In genomic region chr1:26692211-26692792, GRCh38 we compare ENCODE assay signal across 2 cellular contexts.
TF ChIP-seq lines count a peak whose summit lies in the region.

No MANE protein-coding gene starts in this region.

TF ChIP-seq in GM23338, 12 proteins besides CTCF, POLR2A, EP300 and RAD21:
- TF ChIP-seq, protein P1, sequence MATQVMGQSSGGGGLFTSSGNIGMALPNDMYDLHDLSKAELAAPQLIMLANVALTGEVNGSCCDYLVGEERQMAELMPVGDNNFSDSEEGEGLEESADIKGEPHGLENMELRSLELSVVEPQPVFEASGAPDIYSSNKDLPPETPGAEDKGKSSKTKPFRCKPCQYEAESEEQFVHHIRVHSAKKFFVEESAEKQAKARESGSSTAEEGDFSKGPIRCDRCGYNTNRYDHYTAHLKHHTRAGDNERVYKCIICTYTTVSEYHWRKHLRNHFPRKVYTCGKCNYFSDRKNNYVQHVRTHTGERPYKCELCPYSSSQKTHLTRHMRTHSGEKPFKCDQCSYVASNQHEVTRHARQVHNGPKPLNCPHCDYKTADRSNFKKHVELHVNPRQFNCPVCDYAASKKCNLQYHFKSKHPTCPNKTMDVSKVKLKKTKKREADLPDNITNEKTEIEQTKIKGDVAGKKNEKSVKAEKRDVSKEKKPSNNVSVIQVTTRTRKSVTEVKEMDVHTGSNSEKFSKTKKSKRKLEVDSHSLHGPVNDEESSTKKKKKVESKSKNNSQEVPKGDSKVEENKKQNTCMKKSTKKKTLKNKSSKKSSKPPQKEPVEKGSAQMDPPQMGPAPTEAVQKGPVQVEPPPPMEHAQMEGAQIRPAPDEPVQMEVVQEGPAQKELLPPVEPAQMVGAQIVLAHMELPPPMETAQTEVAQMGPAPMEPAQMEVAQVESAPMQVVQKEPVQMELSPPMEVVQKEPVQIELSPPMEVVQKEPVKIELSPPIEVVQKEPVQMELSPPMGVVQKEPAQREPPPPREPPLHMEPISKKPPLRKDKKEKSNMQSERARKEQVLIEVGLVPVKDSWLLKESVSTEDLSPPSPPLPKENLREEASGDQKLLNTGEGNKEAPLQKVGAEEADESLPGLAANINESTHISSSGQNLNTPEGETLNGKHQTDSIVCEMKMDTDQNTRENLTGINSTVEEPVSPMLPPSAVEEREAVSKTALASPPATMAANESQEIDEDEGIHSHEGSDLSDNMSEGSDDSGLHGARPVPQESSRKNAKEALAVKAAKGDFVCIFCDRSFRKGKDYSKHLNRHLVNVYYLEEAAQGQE (IDR thresholded peaks at IDR 0.05; ENCODE audit: unreplicated experiment) = no peak
- TF ChIP-seq ETS1 (IDR thresholded peaks at IDR 0.05) (no peak), POLR2AphosphoS5 (IDR thresholded peaks at IDR 0.05; ENCODE audit: low read depth) (peak; percentile 52), CREB1 (CRISPR knock-in tag; IDR thresholded peaks at IDR 0.05; ENCODE audit: low read depth) (peak; percentile 41; the same call in 1 of the 2 replicates)

TF ChIP-seq in K562, 482 proteins besides CTCF, POLR2A, EP300 and RAD21 (continued from another document and continues in another):
- TF ChIP-seq RBM15 (IDR thresholded peaks at IDR 0.05; ENCODE audit: insufficient read depth, low read length) (no peak), SRSF1 (IDR thresholded peaks at IDR 0.05; ENCODE audit: low read depth, low read length) (no peak), GTF2E2 (tag; IDR thresholded peaks at IDR 0.05) (peak; percentile 54; the same call in 1 of the 2 replicates), TCF7L2 (IDR thresholded peaks at IDR 0.05; ENCODE audit: low read depth, low read length) (no peak), THRAP3 (IDR thresholded peaks at IDR 0.05; ENCODE audit: borderline replicate concordance) (no peak), CEBPB (tag; IDR thresholded peaks at IDR 0.05) (peak; percentile 57), TRIM24 (IDR thresholded peaks at IDR 0.05) (peak; percentile 40 to 62; a peak in 3 of 4 replicates), ZNF398 (CRISPR knock-in tag; IDR thresholded peaks at IDR 0.05) (no peak), HSF4 (CRISPR knock-in tag; IDR thresholded peaks at IDR 0.05; ENCODE audit: borderline replicate concordance) (no peak), NFE2 (IDR thresholded peaks at IDR 0.05; ENCODE audit: low read depth) (peak; percentile 15; the same call in 1 of the 2 replicates), COPS2 (conservative IDR thresholded peaks at IDR 0.05) (no peak), RBM17 (IDR thresholded peaks at IDR 0.05; ENCODE audit: borderline replicate concordance, low read depth, low read length) (no peak), STAG1 (CRISPR knock-in tag; IDR thresholded peaks at IDR 0.05; ENCODE audit: borderline replicate concordance) (no peak), ETV1 (tag; conservative IDR thresholded peaks at IDR 0.05; ENCODE audit: low read depth) (peak; percentile 75), PTTG1 (tag; IDR thresholded peaks at IDR 0.05; ENCODE audit: low read depth) (no peak), TCFL5 (CRISPR knock-in tag; conservative IDR thresholded peaks at IDR 0.05) (no peak), CGGBP1 (CRISPR knock-in tag; IDR thresholded peaks at IDR 0.05) (peak; percentile 72; the same call in 1 of the 2 replicates), TGIF2 (CRISPR knock-in tag; IDR thresholded peaks at IDR 0.05) (no peak), ETV5 (CRISPR knock-in tag; IDR thresholded peaks at IDR 0.05; ENCODE audit: low read depth) (no peak), BCL6 (CRISPR knock-in tag; IDR thresholded peaks at IDR 0.05) (no peak), JUND (IDR thresholded peaks at IDR 0.05; ENCODE audit: borderline replicate concordance, low read depth, low read length) (peak; percentile 67), JUND (tag; IDR thresholded peaks at IDR 0.05; ENCODE audit: borderline replicate concordance, low read depth, low read length) (peak; percentile 72; the same call in 2 of the 3 replicates), ASH1L (IDR thresholded peaks at IDR 0.05; ENCODE audit: borderline replicate concordance, low read depth, partially characterized antibody) (peak; percentile 38), BACH1 (tag; IDR thresholded peaks at IDR 0.05) (peak; percentile 68; the same call in 1 of the 2 replicates), CREB1 (IDR thresholded peaks at IDR 0.05) (peak; percentile 41), CREB1 (CRISPR knock-in tag; IDR thresholded peaks at IDR 0.05) (peak; percentile 59; the same call in 1 of the 2 replicates), HIVEP1 (CRISPR knock-in tag; IDR thresholded peaks at IDR 0.05) (no peak), POLR2AphosphoS2 (IDR thresholded peaks at IDR 0.05; ENCODE audit: low read length) (no peak), E2F5 (CRISPR knock-in tag; IDR thresholded peaks at IDR 0.05) (no peak), ZNF696 (CRISPR knock-in tag; conservative IDR thresholded peaks at IDR 0.05) (no peak), ZNF184 (CRISPR knock-in tag; IDR thresholded peaks at IDR 0.05) (no peak), EGR1 (conservative IDR thresholded peaks at IDR 0.05) (no peak; the same call in 1 of the 2 replicates), RBM22 (IDR thresholded peaks at IDR 0.05; ENCODE audit: low read depth, low read length, poor library complexity, severe bottlenecking) (no peak), ZNF444 (CRISPR knock-in tag; IDR thresholded peaks at IDR 0.05) (no peak), SIX5 (IDR thresholded peaks at IDR 0.05; ENCODE audit: borderline replicate concordance in 1 of 2, insufficient read depth in 1 of 2, low read depth in 1 of 2, low read length in 2 of 2) (no peak), CHD4 (IDR thresholded peaks at IDR 0.05; ENCODE audit: insufficient read depth, insufficient replicate concordance, low read depth, low read length, poor library complexity, severe bottlenecking) (no peak), KLF16 (IDR thresholded peaks at IDR 0.05) (0 out of 2 replicates have a peak, but pooled peaks have one; percentile 8), MAFK (IDR thresholded peaks at IDR 0.05; ENCODE audit: low read length) (no peak), USF2 (CRISPR knock-in tag; IDR thresholded peaks at IDR 0.05) (no peak), SMAD4 (CRISPR knock-in tag; conservative IDR thresholded peaks at IDR 0.05) (peak; percentile 82), PPARD (CRISPR knock-in tag; IDR thresholded peaks at IDR 0.05) (no peak), MEF2D (tag; conservative IDR thresholded peaks at IDR 0.05; ENCODE audit: low read depth) (no peak), PHB (CRISPR knock-in tag; IDR thresholded peaks at IDR 0.05) (no peak), PHF20 (IDR thresholded peaks at IDR 0.05; ENCODE audit: partially characterized antibody) (peak; percentile 44), RFX5 (IDR thresholded peaks at IDR 0.05; ENCODE audit: low read depth, low read length) (peak; percentile 76; the same call in 1 of the 2 replicates), DDX20 (tag; IDR thresholded peaks at IDR 0.05; ENCODE audit: low read depth) (no peak), DPF2 (IDR thresholded peaks at IDR 0.05) (peak; percentile 73), SPI1 (IDR thresholded peaks at IDR 0.05; ENCODE audit: borderline replicate concordance, low read depth, low read length) (no peak), SRSF9 (IDR thresholded peaks at IDR 0.05; ENCODE audit: borderline replicate concordance, low read depth, low read length) (no peak)
- TF ChIP-seq, protein P2, sequence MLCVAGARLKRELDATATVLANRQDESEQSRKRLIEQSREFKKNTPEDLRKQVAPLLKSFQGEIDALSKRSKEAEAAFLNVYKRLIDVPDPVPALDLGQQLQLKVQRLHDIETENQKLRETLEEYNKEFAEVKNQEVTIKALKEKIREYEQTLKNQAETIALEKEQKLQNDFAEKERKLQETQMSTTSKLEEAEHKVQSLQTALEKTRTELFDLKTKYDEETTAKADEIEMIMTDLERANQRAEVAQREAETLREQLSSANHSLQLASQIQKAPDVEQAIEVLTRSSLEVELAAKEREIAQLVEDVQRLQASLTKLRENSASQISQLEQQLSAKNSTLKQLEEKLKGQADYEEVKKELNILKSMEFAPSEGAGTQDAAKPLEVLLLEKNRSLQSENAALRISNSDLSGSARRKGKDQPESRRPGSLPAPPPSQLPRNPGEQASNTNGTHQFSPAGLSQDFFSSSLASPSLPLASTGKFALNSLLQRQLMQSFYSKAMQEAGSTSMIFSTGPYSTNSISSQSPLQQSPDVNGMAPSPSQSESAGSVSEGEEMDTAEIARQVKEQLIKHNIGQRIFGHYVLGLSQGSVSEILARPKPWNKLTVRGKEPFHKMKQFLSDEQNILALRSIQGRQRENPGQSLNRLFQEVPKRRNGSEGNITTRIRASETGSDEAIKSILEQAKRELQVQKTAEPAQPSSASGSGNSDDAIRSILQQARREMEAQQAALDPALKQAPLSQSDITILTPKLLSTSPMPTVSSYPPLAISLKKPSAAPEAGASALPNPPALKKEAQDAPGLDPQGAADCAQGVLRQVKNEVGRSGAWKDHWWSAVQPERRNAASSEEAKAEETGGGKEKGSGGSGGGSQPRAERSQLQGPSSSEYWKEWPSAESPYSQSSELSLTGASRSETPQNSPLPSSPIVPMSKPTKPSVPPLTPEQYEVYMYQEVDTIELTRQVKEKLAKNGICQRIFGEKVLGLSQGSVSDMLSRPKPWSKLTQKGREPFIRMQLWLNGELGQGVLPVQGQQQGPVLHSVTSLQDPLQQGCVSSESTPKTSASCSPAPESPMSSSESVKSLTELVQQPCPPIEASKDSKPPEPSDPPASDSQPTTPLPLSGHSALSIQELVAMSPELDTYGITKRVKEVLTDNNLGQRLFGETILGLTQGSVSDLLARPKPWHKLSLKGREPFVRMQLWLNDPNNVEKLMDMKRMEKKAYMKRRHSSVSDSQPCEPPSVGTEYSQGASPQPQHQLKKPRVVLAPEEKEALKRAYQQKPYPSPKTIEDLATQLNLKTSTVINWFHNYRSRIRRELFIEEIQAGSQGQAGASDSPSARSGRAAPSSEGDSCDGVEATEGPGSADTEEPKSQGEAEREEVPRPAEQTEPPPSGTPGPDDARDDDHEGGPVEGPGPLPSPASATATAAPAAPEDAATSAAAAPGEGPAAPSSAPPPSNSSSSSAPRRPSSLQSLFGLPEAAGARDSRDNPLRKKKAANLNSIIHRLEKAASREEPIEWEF (CRISPR knock-in tag; IDR thresholded peaks at IDR 0.05) = peak; percentile 24; the same call in 1 of the 2 replicates
- TF ChIP-seq, protein P3, sequence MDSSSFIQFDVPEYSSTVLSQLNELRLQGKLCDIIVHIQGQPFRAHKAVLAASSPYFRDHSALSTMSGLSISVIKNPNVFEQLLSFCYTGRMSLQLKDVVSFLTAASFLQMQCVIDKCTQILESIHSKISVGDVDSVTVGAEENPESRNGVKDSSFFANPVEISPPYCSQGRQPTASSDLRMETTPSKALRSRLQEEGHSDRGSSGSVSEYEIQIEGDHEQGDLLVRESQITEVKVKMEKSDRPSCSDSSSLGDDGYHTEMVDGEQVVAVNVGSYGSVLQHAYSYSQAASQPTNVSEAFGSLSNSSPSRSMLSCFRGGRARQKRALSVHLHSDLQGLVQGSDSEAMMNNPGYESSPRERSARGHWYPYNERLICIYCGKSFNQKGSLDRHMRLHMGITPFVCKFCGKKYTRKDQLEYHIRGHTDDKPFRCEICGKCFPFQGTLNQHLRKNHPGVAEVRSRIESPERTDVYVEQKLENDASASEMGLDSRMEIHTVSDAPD (CRISPR knock-in tag; IDR thresholded peaks at IDR 0.05) = no peak
